13 cellular contexts compared by ENCODE assay signal in genomic region chr4:151304755-151305154, GRCh38. TPM values are rescaled to one million over a fixed set of nuclear protein-coding genes. Genes with fewer than 3 reads are reported as not detected.
DNase-seq lines count a peak whose midpoint lies in the region; ATAC-seq and TF ChIP-seq lines count a peak whose summit lies in the region.
"Had no signal": no experiment of that assay in that cellular context is flagged by ENCODE, and none has a peak within 500 bp of the region (broad histone marks: within the 10 kb centered on the region; RNA-seq: fewer than 3 reads in every experiment).

No MANE protein-coding gene starts in this region.

- no peak overlapping the region for H3K4me3 Mint-ChIP-seq in CD14-positive monocyte
- H3K4me3 Mint-ChIP-seq: activated B cell treated with CpG ODN at 0.5 μM for 24 hours had no signal

- ATAC-seq in HG02798 (IDR thresholded peaks at IDR 0.05; ENCODE audit: poor library complexity, unreplicated experiment) = peak; percentile 87

- H3K36me3 ChIP-seq in osteoblast (ENCODE audit: insufficient read depth, low read length) = no peaks in the 10 kb centered on the region
- H3K36me3 ChIP-seq in Karpas-422 (ENCODE audit: insufficient read depth, low read length) = no peaks in the 10 kb centered on the region
- H3K36me3 ChIP-seq: suprapubic skin had no signal

- H3K9ac ChIP-seq in Karpas-422 (ENCODE audit: low read length) = no peak overlapping the region

- peaks cover 3 to 14% (median 7%) of the 10 kb centered on the region in 7 donors for H3K9me3 Mint-ChIP-seq in CD14-positive monocyte
- H3K9me3 Mint-ChIP-seq: activated B cell treated with CpG ODN at 0.5 μM for 24 hours had no signal

- H3K4me1 ChIP-seq in osteoblast (ENCODE audit: insufficient read depth, low read length) (no peaks in the 10 kb centered on the region), Karpas-422 (ENCODE audit: low read length) (no peaks in the 10 kb centered on the region)

- no peaks in the 10 kb centered on the region for H3K9me2 ChIP-seq in Karpas-422 (replicated peaks; ENCODE audit: insufficient read depth, low read length)

- H2AFZ ChIP-seq in osteoblast (ENCODE audit: low read length) (no peak overlapping the region), Karpas-422 (ENCODE audit: low read length) (no peak overlapping the region)

- peaks cover 0 to 4% (median 2%) of the 10 kb centered on the region in 3 donors for H3K27me3 Mint-ChIP-seq in CD14-positive monocyte (ENCODE audit: low read depth in 3 of 3)
- H3K27me3 Mint-ChIP-seq: activated B cell treated with CpG ODN at 0.5 μM for 24 hours had no signal

- H3K9me3 ChIP-seq in osteoblast (ENCODE audit: low read depth, low read length) (no peaks in the 10 kb centered on the region), Karpas-422 (ENCODE audit: low read length) (no peaks in the 10 kb centered on the region)
- H3K9me3 ChIP-seq: suprapubic skin had no signal

- no peak overlapping the region for H3K27ac Mint-ChIP-seq in CD14-positive monocyte
- H3K27ac Mint-ChIP-seq: activated B cell treated with CpG ODN at 0.5 μM for 24 hours had no signal

- intact Hi-C loops in CD14-positive monocyte (cut with micrococcal nuclease) = no loop called here

- H3K4me1 Mint-ChIP-seq in CD14-positive monocyte = no peaks in the 10 kb centered on the region
- H3K4me1 Mint-ChIP-seq: activated B cell treated with CpG ODN at 0.5 μM for 24 hours had no signal

- DNase-seq in NCI-H82 (lab: John Stamatoyannopoulos, UW) = peak; percentile 42
- no peak for DNase-seq in NCI-H82 treated with DMSO at 0.1 percent for 48 hours (lab: John Stamatoyannopoulos, UW; ENCODE audit: unreplicated experiment)
- peak; percentile 11 for DNase-seq in OCI-M1 (lab: John Stamatoyannopoulos, UW)
- peak; percentile 83 for DNase-seq in osteoblast (ENCODE audit: insufficient read length, low spot score, missing footprints)
- DNase-seq in CD14-positive monocyte (ENCODE audit: low spot score) = no peak
- DNase-seq in Karpas-422 = no peak
- DNase-seq in cerebellum (ENCODE audit: low spot score) = no peak
- DNase-seq: activated B cell treated with CpG ODN at 0.5 μM for 24 hours, islet precursor cell, NCI-H2227 treated with DMSO at 0.1 percent for 48 hours had no signal

- TF ChIP-seq CTCF in osteoblast (IDR thresholded peaks at IDR 0.05; ENCODE audit: extremely low read depth, low read depth, low read length) (no peak), CD14-positive monocyte (IDR thresholded peaks at IDR 0.05) (no peak)

- H3K4me2 ChIP-seq in osteoblast (ENCODE audit: insufficient read depth, low read length) = no peak overlapping the region
- no peak overlapping the region for H3K4me2 ChIP-seq in Karpas-422 (ENCODE audit: low read depth, low read length, poor library complexity, severe bottlenecking)

- H3K27ac ChIP-seq in osteoblast (ENCODE audit: low read depth, low read length) (no peak overlapping the region), Karpas-422 (ENCODE audit: low read length) (no peak overlapping the region)
- H3K27ac ChIP-seq: suprapubic skin had no signal

- H3K27me3 ChIP-seq in osteoblast (ENCODE audit: insufficient read depth, low read length) = no peaks in the 10 kb centered on the region
- H3K27me3 ChIP-seq in Karpas-422 (ENCODE audit: low read length) = no peaks in the 10 kb centered on the region
- H3K27me3 ChIP-seq: suprapubic skin had no signal

- H4K20me1 ChIP-seq in osteoblast (ENCODE audit: insufficient read depth, low read length) = no peaks in the 10 kb centered on the region
- H4K20me1 ChIP-seq in Karpas-422 (ENCODE audit: insufficient read depth, low read depth, low read length) = no peaks in the 10 kb centered on the region

- H3K4me3 ChIP-seq in osteoblast (ENCODE audit: insufficient read depth, low read length) (no peak overlapping the region), Karpas-422 (ENCODE audit: low read length) (no peak overlapping the region)
- H3K4me3 ChIP-seq: suprapubic skin had no signal

- H3K79me2 ChIP-seq in osteoblast (ENCODE audit: insufficient read depth, low read length) (no peaks in the 10 kb centered on the region), Karpas-422 (ENCODE audit: low read length) (no peaks in the 10 kb centered on the region)

- H3K36me3 Mint-ChIP-seq in CD14-positive monocyte = no peaks in the 10 kb centered on the region

RNA-seq across cellular contexts. Expression of gene SH3D19, which starts 20.6 kb away (rescaled TPM):
- total RNA-seq in osteoblast (74.9 and 86.0 TPM in 2 replicates), cerebellum (17.1 TPM)
- polyA plus RNA-seq in CD14-positive monocyte = not detected
- not detected in 2 replicates for total RNA-seq in Karpas-422 (2014; rRNA removed; shearing (Covaris generic); ENCODE audit: low replicate concordance)
- total RNA-seq: activated B cell treated with CpG ODN at 0.5 μM for 24 hours had no signal

RNA-seq across cellular contexts. Expression of gene PRSS48, which starts 27.8 kb away (rescaled TPM):
- not detected in 2 replicates for total RNA-seq in osteoblast
- polyA plus RNA-seq in CD14-positive monocyte = not detected
- not detected in 2 replicates for total RNA-seq in Karpas-422 (2014; rRNA removed; shearing (Covaris generic); ENCODE audit: low replicate concordance)
- not detected for total RNA-seq in cerebellum
- total RNA-seq: activated B cell treated with CpG ODN at 0.5 μM for 24 hours, skeletal muscle tissue, suprapubic skin had no signal

Comparison
In these comparisons a context has a peak if more than half of its experiments do, and no peak if none do; other contexts are left out.
1. DNase-seq: peak in NCI-H82 (single experiment), OCI-M1 (single experiment) and osteoblast (single experiment); none in NCI-H82 treated with DMSO at 0.1 percent for 48 hours (single experiment), CD14-positive monocyte (single experiment), Karpas-422 (single experiment) and cerebellum (single experiment).
2. RNA of gene SH3D19, which starts 20.6 kb away (total RNA-seq): 74.9 to 86.0 TPM in osteoblast and 17.1 TPM in cerebellum (single experiment); not detected in Karpas-422; every median in the first group is over 10 times any median in the second.